Comparison of ENCODE assay signal across 9 cellular contexts in the genomic region with DNA sequence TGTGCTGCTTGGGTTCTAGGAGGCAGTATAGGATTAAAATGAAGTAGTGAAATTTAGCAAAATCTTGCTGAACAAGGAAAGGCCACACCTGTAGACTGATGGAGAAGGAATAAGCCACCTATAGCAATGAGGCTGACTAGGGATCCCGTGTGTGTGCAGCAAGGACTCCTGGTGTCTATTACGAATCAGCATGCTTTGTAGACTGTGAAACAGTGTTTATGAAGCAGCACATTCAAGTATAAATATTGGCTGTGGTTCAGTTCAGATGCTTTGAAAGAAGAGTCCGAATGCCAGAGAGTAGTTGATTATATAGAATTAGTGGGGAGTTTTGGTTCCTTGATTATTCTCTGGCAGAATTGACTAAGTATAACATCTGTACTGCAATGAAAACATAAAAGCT. TPM values are rescaled to one million over a fixed set of nuclear protein-coding genes. Genes with fewer than 3 reads are reported as not detected.
DNase-seq lines count a peak whose midpoint lies in the region; ATAC-seq, FAIRE-seq and TF ChIP-seq lines count a peak whose summit lies in the region.
"Had no signal": no experiment of that assay in that cellular context is flagged by ENCODE, and none has a peak within 500 bp of the region (broad histone marks: within the 10 kb centered on the region; RNA-seq: fewer than 3 reads in every experiment).

No MANE protein-coding gene starts in this region.

- H3K27me3 Mint-ChIP-seq in endodermal cell (ENCODE audit: insufficient read depth) = peaks cover 24% of the 10 kb centered on the region

- no peaks in the 10 kb centered on the region for H3K79me2 ChIP-seq in OCI-LY3 (ENCODE audit: low read length)
- no peaks in the 10 kb centered on the region for H3K79me2 ChIP-seq in neural cell (replicated peaks; ENCODE audit: insufficient read depth, low read length)

- H3K4me3 ChIP-seq in BE2C (ENCODE audit: low read depth, low read length) (peak overlapping the region; percentile 86), OCI-LY3 (ENCODE audit: low read length) (peak overlapping the region; percentile 84), endodermal cell (ENCODE audit: low read length) (peak overlapping the region; percentile 83), neural cell (ENCODE audit: low read length) (peak overlapping the region; percentile 81)

- H3K36me3 Mint-ChIP-seq in endodermal cell (ENCODE audit: low read depth) = no peaks in the 10 kb centered on the region

- no peak for FAIRE-seq in GM19239 (lab: Jason Lieb, UNC)

- no peaks in the 10 kb centered on the region for H3K9me3 Mint-ChIP-seq in endodermal cell

- TF ChIP-seq EP300 in neural cell (conservative IDR thresholded peaks at IDR 0.05; ENCODE audit: poor library complexity, severe bottlenecking) = no peak

- no peaks in the 10 kb centered on the region for H3K9me2 ChIP-seq in neural cell (ENCODE audit: insufficient read depth, low read length)

- peak overlapping the region; percentile 85 for H3K4me3 Mint-ChIP-seq in endodermal cell

- H3K36me3 ChIP-seq in BE2C (no peaks in the 10 kb centered on the region), OCI-LY3 (replicated peaks; ENCODE audit: low read depth, low read length) (no peaks in the 10 kb centered on the region), endodermal cell (ENCODE audit: control insufficient read depth, insufficient read depth, low read length) (no peaks in the 10 kb centered on the region), neural cell (ENCODE audit: insufficient read depth, low read length) (no peaks in the 10 kb centered on the region)

- no peak for ATAC-seq in HG03196 (IDR thresholded peaks at IDR 0.05; ENCODE audit: unreplicated experiment)

- H3K9ac ChIP-seq in OCI-LY3 (ENCODE audit: low read length) (no peak overlapping the region), endodermal cell (ENCODE audit: extremely low read depth, low read length, poor library complexity, severe bottlenecking) (no peak overlapping the region), neural cell (ENCODE audit: low read length) (no peak overlapping the region)

- H2AFZ ChIP-seq in OCI-LY3 (ENCODE audit: low read depth, low read length) (no peak overlapping the region), neural cell (ENCODE audit: low read depth, low read length) (no peak overlapping the region)

- H4K20me1 ChIP-seq in OCI-LY3 (ENCODE audit: insufficient read depth, low read length) (peaks cover 22% of the 10 kb centered on the region), neural cell (ENCODE audit: insufficient read depth) (no peaks in the 10 kb centered on the region)

- TF ChIP-seq CTCF in BE2C (IDR thresholded peaks at IDR 0.05; ENCODE audit: low read depth, low read length) = no peak
- TF ChIP-seq CTCF in OCI-LY3 (IDR thresholded peaks at IDR 0.05; ENCODE audit: low read depth, low read length) = no peak
- TF ChIP-seq CTCF in endodermal cell (conservative IDR thresholded peaks at IDR 0.05) = no peak
- no peak for TF ChIP-seq CTCF in neural cell (IDR thresholded peaks at IDR 0.05; ENCODE audit: poor library complexity, severe bottlenecking)
- no peak for TF ChIP-seq CTCF in RWPE1 (conservative IDR thresholded peaks at IDR 0.05; ENCODE audit: low read depth)

- CTCF ChIA-PET in RWPE1 (lab: Yijun Ruan, JAX) = interaction anchor here (0.6 to 1.1 kb wide), 2 partner anchors 42 to 464 kb away, joined by 3 to 4 read pairs; a partner anchor contains a TSS

- H3F3A ChIP-seq in neural cell (ENCODE audit: insufficient read depth, low read length, poor library complexity, severe bottlenecking) = no peaks in the 10 kb centered on the region

- POLR2A ChIA-PET in RWPE1 (lab: Yijun Ruan, JAX; ENCODE audit: low non-redundant PET) = interaction anchor here (0.9 kb wide), 2 partner anchors 12 to 104 kb away, joined by 3 read pairs; a partner anchor contains a TSS

- H3K4me1 Mint-ChIP-seq in endodermal cell = peaks cover 8% of the 10 kb centered on the region

- H3K4me1 ChIP-seq in BE2C (no peaks in the 10 kb centered on the region), OCI-LY3 (ENCODE audit: low read length) (peaks cover 38% of the 10 kb centered on the region), endodermal cell (ENCODE audit: control insufficient read depth, insufficient read depth, low read length) (no peaks in the 10 kb centered on the region)

- H3K9me3 ChIP-seq in BE2C (no peaks in the 10 kb centered on the region), OCI-LY3 (ENCODE audit: insufficient read depth, low read length) (no peaks in the 10 kb centered on the region), endodermal cell (ENCODE audit: control insufficient read depth, low read length) (no peaks in the 10 kb centered on the region), neural cell (ENCODE audit: low read length) (no peaks in the 10 kb centered on the region)

- H3K27me3 ChIP-seq in BE2C (no peaks in the 10 kb centered on the region), OCI-LY3 (ENCODE audit: low read depth, low read length) (no peaks in the 10 kb centered on the region), endodermal cell (ENCODE audit: control insufficient read depth, insufficient read depth, low read length, poor library complexity, severe bottlenecking) (no peaks in the 10 kb centered on the region), neural cell (ENCODE audit: insufficient read depth, low read depth, low read length) (no peaks in the 10 kb centered on the region)

- H3K4me2 ChIP-seq in OCI-LY3 (ENCODE audit: low read length) = peak overlapping the region; percentile 92
- H3K4me2 ChIP-seq in neural cell (ENCODE audit: low read length) = peak overlapping the region; percentile 72

- H3K27ac ChIP-seq in OCI-LY3 (ENCODE audit: low read length) = no peak overlapping the region
- no peak overlapping the region for H3K27ac ChIP-seq in endodermal cell (ENCODE audit: low read depth, low read length)
- no peak overlapping the region for H3K27ac ChIP-seq in neural cell (ENCODE audit: low read length)
- no peak overlapping the region for H3K27ac ChIP-seq in RWPE1

- no peak overlapping the region for H3K27ac Mint-ChIP-seq in endodermal cell

- DNase-seq in BE2C (no peak), endodermal cell (no peak), NCI-H524 (lab: John Stamatoyannopoulos, UW) (no peak), RWPE1 (ENCODE audit: low spot score) (no peak), GM19239 (ENCODE audit: insufficient read length, low spot score) (no peak)
- DNase-seq: SW 1271 had no signal

- 88 to 92% methylated on average over 2 to 3 of the region's 3 CpGs for WGBS in endodermal cell (ENCODE audit: insufficient coverage in 1 of 2, insufficient read length in 1 of 2), 2 experiments

- TF ChIP-seq RAD21 in neural cell (conservative IDR thresholded peaks at IDR 0.05) = no peak

TF ChIP-seq in neural cell, 6 proteins besides CTCF, POLR2A, EP300 and RAD21:
- TF ChIP-seq TAF1 (IDR thresholded peaks at IDR 0.05; ENCODE audit: low read depth) (no peak), MXI1 (conservative IDR thresholded peaks at IDR 0.05; ENCODE audit: poor library complexity, severe bottlenecking) (no peak), SMC3 (conservative IDR thresholded peaks at IDR 0.05; ENCODE audit: poor library complexity) (no peak)
- TF ChIP-seq, protein P1, sequence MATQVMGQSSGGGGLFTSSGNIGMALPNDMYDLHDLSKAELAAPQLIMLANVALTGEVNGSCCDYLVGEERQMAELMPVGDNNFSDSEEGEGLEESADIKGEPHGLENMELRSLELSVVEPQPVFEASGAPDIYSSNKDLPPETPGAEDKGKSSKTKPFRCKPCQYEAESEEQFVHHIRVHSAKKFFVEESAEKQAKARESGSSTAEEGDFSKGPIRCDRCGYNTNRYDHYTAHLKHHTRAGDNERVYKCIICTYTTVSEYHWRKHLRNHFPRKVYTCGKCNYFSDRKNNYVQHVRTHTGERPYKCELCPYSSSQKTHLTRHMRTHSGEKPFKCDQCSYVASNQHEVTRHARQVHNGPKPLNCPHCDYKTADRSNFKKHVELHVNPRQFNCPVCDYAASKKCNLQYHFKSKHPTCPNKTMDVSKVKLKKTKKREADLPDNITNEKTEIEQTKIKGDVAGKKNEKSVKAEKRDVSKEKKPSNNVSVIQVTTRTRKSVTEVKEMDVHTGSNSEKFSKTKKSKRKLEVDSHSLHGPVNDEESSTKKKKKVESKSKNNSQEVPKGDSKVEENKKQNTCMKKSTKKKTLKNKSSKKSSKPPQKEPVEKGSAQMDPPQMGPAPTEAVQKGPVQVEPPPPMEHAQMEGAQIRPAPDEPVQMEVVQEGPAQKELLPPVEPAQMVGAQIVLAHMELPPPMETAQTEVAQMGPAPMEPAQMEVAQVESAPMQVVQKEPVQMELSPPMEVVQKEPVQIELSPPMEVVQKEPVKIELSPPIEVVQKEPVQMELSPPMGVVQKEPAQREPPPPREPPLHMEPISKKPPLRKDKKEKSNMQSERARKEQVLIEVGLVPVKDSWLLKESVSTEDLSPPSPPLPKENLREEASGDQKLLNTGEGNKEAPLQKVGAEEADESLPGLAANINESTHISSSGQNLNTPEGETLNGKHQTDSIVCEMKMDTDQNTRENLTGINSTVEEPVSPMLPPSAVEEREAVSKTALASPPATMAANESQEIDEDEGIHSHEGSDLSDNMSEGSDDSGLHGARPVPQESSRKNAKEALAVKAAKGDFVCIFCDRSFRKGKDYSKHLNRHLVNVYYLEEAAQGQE (IDR thresholded peaks at IDR 0.05; ENCODE audit: borderline replicate concordance) = no peak

RNA-seq across cellular contexts. Expression of a gene that starts 41.8 kb away (rescaled TPM):
- polyA plus RNA-seq in BE2C (2012; ENCODE audit: insufficient read depth, insufficient read length, low read depth) = 27.5 TPM
- 10 to 100 TPM; 33.5 to 36.2 TPM for total RNA-seq in endodermal cell
- polyA plus RNA-seq in endodermal cell (2013, experiment 1 of 2) = 35.6 TPM
- 35.5 TPM for polyA plus RNA-seq in endodermal cell (2013, experiment 2 of 2)
- 7.3 and 8.4 TPM in 2 replicates for polyA plus RNA-seq in neural cell
- polyA minus RNA-seq in neural cell = 13.1 and 20.0 TPM in 2 replicates
